1 cellular context compared by ENCODE assay signal in the genomic region with DNA sequence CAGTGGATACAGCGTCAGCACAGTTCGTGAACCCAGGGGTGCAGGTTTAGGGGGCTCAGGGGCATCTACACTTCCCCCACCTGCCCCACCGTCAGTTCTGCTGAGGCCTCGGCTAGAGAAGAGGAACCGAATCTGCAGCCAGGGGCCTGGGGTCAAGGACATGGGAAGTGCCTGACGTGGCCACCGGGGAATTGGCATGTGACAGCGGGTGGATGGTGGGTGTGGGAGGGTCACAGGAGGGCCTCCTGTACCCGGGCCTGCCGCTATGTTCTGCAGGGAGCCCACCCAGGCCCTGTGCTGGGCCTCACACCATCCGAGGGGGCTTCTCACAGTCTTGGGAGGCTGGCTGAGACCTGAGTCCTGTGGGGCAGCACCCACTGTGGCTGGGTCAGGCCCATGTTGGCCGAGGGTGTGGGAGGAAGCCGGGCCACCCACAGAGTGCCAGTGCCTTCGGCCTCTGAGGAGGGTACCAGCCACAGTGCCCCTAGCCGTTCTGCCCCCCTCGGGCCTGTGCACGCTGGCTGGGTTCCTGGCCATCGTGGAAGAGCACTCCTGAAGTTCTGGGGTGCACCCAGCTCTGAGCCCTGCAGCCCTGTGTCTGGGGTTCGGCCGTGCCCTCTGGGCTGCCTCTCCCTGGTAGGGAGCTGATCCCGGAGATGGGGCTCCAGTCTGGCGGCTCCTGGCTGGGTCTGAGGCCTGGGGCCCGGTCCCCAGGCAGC.
TF ChIP-seq lines count a peak whose summit lies in the region.

No MANE protein-coding gene starts in this region.

TF ChIP-seq in HepG2, 621 proteins besides CTCF, POLR2A, EP300 and RAD21 (continued from another document and continues in another):
- TF ChIP-seq YY1 (IDR thresholded peaks at IDR 0.05; ENCODE audit: insufficient read depth, insufficient replicate concordance, low read depth, low read length) (no peak), SNRNP70 (IDR thresholded peaks at IDR 0.05; ENCODE audit: low read depth, low read length) (no peak), ZNF224 (CRISPR knock-in tag; IDR thresholded peaks at IDR 0.05) (no peak), ZNF350 (CRISPR knock-in tag; IDR thresholded peaks at IDR 0.05; ENCODE audit: borderline replicate concordance, low read depth) (no peak; the same call in 1 of the 2 replicates), IRF2 (CRISPR knock-in tag; IDR thresholded peaks at IDR 0.05) (no peak), POLR2G (IDR thresholded peaks at IDR 0.05; ENCODE audit: low read depth, low read length) (no peak), MIXL1 (CRISPR knock-in tag; IDR thresholded peaks at IDR 0.05) (no peak), ZNF282 (IDR thresholded peaks at IDR 0.05; ENCODE audit: partially characterized antibody) (no peak), ZBTB21 (CRISPR knock-in tag; IDR thresholded peaks at IDR 0.05) (no peak), HHEX (CRISPR knock-in tag; IDR thresholded peaks at IDR 0.05) (no peak), ARID2 (CRISPR knock-in tag; IDR thresholded peaks at IDR 0.05; ENCODE audit: borderline replicate concordance) (no peak), PRPF4 (IDR thresholded peaks at IDR 0.05; ENCODE audit: low read depth, low read length, poor library complexity, severe bottlenecking) (no peak), ZFAT (CRISPR knock-in tag; conservative IDR thresholded peaks at IDR 0.05) (no peak), HDAC6 (IDR thresholded peaks at IDR 0.05; ENCODE audit: low read depth, low read length) (no peak), ARNT (IDR thresholded peaks at IDR 0.05) (no peak), ZNF644 (CRISPR knock-in tag; IDR thresholded peaks at IDR 0.05; ENCODE audit: low read depth) (no peak), ZNF256 (CRISPR knock-in tag; conservative IDR thresholded peaks at IDR 0.05) (no peak), SPEN (CRISPR knock-in tag; IDR thresholded peaks at IDR 0.05; ENCODE audit: low read depth) (peak; percentile 32; the same call in 1 of the 2 replicates), ZNF713 (CRISPR knock-in tag; IDR thresholded peaks at IDR 0.05) (no peak), NCOA1 (CRISPR knock-in tag; IDR thresholded peaks at IDR 0.05) (no peak)
- TF ChIP-seq, protein P1, sequence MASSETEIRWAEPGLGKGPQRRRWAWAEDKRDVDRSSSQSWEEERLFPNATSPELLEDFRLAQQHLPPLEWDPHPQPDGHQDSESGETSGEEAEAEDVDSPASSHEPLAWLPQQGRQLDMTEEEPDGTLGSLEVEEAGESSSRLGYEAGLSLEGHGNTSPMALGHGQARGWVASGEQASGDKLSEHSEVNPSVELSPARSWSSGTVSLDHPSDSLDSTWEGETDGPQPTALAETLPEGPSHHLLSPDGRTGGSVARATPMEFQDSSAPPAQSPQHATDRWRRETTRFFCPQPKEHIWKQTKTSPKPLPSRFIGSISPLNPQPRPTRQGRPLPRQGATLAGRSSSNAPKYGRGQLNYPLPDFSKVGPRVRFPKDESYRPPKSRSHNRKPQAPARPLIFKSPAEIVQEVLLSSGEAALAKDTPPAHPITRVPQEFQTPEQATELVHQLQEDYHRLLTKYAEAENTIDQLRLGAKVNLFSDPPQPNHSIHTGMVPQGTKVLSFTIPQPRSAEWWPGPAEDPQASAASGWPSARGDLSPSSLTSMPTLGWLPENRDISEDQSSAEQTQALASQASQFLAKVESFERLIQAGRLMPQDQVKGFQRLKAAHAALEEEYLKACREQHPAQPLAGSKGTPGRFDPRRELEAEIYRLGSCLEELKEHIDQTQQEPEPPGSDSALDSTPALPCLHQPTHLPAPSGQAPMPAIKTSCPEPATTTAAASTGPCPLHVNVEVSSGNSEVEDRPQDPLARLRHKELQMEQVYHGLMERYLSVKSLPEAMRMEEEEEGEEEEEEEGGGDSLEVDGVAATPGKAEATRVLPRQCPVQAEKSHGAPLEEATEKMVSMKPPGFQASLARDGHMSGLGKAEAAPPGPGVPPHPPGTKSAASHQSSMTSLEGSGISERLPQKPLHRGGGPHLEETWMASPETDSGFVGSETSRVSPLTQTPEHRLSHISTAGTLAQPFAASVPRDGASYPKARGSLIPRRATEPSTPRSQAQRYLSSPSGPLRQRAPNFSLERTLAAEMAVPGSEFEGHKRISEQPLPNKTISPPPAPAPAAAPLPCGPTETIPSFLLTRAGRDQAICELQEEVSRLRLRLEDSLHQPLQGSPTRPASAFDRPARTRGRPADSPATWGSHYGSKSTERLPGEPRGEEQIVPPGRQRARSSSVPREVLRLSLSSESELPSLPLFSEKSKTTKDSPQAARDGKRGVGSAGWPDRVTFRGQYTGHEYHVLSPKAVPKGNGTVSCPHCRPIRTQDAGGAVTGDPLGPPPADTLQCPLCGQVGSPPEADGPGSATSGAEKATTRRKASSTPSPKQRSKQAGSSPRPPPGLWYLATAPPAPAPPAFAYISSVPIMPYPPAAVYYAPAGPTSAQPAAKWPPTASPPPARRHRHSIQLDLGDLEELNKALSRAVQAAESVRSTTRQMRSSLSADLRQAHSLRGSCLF (CRISPR knock-in tag; IDR thresholded peaks at IDR 0.05; ENCODE audit: borderline replicate concordance), result no peak
- TF ChIP-seq, protein P2, sequence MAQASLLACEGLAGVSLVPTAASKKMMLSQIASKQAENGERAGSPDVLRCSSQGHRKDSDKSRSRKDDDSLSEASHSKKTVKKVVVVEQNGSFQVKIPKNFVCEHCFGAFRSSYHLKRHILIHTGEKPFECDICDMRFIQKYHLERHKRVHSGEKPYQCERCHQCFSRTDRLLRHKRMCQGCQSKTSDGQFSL (CRISPR knock-in tag; IDR thresholded peaks at IDR 0.05), result no peak
- TF ChIP-seq, protein P3, sequence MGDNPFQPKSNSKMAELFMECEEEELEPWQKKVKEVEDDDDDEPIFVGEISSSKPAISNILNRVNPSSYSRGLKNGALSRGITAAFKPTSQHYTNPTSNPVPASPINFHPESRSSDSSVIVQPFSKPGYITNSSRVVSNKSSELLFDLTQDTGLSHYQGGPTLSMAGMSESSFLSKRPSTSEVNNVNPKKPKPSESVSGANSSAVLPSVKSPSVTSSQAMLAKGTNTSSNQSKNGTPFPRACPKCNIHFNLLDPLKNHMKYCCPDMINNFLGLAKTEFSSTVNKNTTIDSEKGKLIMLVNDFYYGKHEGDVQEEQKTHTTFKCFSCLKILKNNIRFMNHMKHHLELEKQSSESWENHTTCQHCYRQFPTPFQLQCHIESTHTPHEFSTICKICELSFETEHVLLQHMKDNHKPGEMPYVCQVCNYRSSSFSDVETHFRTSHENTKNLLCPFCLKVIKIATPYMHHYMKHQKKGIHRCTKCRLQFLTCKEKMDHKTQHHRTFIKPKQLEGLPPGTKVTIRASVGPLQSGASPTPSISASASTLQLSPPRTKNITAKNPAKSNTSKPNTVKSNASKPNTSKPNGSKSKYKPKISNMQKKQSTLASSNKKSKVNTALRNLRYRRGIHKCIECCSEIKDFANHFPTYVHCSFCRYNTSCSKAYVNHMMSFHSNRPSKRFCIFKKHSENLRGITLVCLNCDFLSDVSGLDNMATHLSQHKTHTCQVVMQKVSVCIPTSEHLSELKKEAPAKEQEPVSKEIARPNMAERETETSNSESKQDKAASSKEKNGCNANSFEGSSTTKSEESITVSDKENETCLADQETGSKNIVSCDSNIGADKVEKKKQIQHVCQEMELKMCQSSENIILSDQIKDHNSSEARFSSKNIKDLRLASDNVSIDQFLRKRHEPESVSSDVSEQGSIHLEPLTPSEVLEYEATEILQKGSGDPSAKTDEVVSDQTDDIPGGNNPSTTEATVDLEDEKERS (CRISPR knock-in tag; IDR thresholded peaks at IDR 0.05), result no peak
- TF ChIP-seq, protein P4, sequence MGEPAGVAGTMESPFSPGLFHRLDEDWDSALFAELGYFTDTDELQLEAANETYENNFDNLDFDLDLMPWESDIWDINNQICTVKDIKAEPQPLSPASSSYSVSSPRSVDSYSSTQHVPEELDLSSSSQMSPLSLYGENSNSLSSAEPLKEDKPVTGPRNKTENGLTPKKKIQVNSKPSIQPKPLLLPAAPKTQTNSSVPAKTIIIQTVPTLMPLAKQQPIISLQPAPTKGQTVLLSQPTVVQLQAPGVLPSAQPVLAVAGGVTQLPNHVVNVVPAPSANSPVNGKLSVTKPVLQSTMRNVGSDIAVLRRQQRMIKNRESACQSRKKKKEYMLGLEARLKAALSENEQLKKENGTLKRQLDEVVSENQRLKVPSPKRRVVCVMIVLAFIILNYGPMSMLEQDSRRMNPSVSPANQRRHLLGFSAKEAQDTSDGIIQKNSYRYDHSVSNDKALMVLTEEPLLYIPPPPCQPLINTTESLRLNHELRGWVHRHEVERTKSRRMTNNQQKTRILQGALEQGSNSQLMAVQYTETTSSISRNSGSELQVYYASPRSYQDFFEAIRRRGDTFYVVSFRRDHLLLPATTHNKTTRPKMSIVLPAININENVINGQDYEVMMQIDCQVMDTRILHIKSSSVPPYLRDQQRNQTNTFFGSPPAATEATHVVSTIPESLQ (CRISPR knock-in tag; conservative IDR thresholded peaks at IDR 0.05), result no peak
- TF ChIP-seq, protein P5, sequence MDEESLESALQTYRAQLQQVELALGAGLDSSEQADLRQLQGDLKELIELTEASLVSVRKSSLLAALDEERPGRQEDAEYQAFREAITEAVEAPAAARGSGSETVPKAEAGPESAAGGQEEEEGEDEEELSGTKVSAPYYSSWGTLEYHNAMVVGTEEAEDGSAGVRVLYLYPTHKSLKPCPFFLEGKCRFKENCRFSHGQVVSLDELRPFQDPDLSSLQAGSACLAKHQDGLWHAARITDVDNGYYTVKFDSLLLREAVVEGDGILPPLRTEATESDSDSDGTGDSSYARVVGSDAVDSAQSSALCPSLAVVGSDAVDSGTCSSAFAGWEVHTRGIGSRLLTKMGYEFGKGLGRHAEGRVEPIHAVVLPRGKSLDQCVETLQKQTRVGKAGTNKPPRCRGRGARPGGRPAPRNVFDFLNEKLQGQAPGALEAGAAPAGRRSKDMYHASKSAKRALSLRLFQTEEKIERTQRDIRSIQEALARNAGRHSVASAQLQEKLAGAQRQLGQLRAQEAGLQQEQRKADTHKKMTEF (CRISPR knock-in tag; IDR thresholded peaks at IDR 0.05), result no peak
- TF ChIP-seq, protein P6, sequence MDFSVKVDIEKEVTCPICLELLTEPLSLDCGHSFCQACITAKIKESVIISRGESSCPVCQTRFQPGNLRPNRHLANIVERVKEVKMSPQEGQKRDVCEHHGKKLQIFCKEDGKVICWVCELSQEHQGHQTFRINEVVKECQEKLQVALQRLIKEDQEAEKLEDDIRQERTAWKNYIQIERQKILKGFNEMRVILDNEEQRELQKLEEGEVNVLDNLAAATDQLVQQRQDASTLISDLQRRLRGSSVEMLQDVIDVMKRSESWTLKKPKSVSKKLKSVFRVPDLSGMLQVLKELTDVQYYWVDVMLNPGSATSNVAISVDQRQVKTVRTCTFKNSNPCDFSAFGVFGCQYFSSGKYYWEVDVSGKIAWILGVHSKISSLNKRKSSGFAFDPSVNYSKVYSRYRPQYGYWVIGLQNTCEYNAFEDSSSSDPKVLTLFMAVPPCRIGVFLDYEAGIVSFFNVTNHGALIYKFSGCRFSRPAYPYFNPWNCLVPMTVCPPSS (IDR thresholded peaks at IDR 0.05), result no peak
- TF ChIP-seq, protein P7, sequence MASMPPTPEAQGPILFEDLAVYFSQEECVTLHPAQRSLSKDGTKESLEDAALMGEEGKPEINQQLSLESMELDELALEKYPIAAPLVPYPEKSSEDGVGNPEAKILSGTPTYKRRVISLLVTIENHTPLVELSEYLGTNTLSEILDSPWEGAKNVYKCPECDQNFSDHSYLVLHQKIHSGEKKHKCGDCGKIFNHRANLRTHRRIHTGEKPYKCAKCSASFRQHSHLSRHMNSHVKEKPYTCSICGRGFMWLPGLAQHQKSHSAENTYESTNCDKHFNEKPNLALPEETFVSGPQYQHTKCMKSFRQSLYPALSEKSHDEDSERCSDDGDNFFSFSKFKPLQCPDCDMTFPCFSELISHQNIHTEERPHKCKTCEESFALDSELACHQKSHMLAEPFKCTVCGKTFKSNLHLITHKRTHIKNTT (CRISPR knock-in tag; IDR thresholded peaks at IDR 0.05), result no peak
- TF ChIP-seq, protein P8, sequence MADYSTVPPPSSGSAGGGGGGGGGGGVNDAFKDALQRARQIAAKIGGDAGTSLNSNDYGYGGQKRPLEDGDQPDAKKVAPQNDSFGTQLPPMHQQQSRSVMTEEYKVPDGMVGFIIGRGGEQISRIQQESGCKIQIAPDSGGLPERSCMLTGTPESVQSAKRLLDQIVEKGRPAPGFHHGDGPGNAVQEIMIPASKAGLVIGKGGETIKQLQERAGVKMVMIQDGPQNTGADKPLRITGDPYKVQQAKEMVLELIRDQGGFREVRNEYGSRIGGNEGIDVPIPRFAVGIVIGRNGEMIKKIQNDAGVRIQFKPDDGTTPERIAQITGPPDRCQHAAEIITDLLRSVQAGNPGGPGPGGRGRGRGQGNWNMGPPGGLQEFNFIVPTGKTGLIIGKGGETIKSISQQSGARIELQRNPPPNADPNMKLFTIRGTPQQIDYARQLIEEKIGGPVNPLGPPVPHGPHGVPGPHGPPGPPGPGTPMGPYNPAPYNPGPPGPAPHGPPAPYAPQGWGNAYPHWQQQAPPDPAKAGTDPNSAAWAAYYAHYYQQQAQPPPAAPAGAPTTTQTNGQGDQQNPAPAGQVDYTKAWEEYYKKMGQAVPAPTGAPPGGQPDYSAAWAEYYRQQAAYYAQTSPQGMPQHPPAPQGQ (CRISPR knock-in tag; IDR thresholded peaks at IDR 0.05; ENCODE audit: borderline replicate concordance), result no peak
- TF ChIP-seq, protein P9, sequence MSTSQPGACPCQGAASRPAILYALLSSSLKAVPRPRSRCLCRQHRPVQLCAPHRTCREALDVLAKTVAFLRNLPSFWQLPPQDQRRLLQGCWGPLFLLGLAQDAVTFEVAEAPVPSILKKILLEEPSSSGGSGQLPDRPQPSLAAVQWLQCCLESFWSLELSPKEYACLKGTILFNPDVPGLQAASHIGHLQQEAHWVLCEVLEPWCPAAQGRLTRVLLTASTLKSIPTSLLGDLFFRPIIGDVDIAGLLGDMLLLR (CRISPR knock-in tag; IDR thresholded peaks at IDR 0.05), result no peak
